26 cellular contexts compared by ENCODE assay signal in the genomic region with DNA sequence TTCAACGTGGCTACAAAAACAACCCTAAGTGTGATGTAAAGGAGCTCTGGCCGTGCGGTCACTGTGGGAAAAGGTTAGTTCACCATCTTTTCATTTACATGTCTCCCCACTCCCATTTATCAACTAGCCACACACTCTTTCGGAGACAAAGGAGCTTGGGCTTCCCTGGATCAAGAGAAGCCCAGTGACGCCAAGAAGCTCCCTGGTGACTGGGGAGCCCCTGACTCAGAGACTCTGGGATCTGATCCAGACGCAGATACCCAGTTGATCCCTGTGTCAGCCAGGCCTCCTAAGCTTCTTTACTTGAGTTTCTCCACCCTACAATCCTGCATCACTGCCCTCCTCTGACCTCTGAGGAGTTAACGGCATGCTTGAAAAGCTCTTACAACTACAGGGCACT. TPM values are rescaled to one million over a fixed set of nuclear protein-coding genes. Genes with fewer than 3 reads are reported as not detected.
DNase-seq lines count a peak whose midpoint lies in the region; ATAC-seq and TF ChIP-seq lines count a peak whose summit lies in the region.
"Had no signal": no experiment of that assay in that cellular context is flagged by ENCODE, and none has a peak within 500 bp of the region (broad histone marks: within the 10 kb centered on the region; RNA-seq: fewer than 3 reads in every experiment).

No MANE protein-coding gene starts in this region.

- H3K4me3 ChIP-seq in astrocyte of the spinal cord (ENCODE audit: low read depth, low read length), result no peak overlapping the region
- H3K4me3 ChIP-seq: gastroesophageal sphincter, GM12878, lower lobe of right lung, skin epidermis had no signal

- peak; percentile 82 for DNase-seq in A172 (ENCODE audit: low spot score)
- DNase-seq in M059J (ENCODE audit: low read depth), result peak; percentile 51
- DNase-seq in astrocyte of the spinal cord (ENCODE audit: low read depth, low spot score), result peak; percentile 84
- peak; percentile 36 for DNase-seq in medulla oblongata (ENCODE audit: extremely low spot score)
- DNase-seq in RWPE1 (ENCODE audit: low spot score), result no peak
- DNase-seq in cerebellar cortex (ENCODE audit: low spot score), result no peak
- no peak for DNase-seq in ACHN
- DNase-seq: activated CD4-positive, alpha-beta T cell treated with anti-CD3 and anti-CD28 coated beads, Interleukin-2, amount 50 U/mL, for 1 hour; activated naive CD4-positive, alpha-beta T cell treated with anti-CD3 and anti-CD28 coated beads, Interleukin-2, amount 50 U/mL, for 16 hours; aorta; COR-L47; DMS79 treated with DMSO at 0.1 percent for 48 hours; H7; Karpas-422; kidney; lower lobe of right lung; NCI-H1048; NCI-H187; SK-N-SH; stimulated activated CD4-positive, alpha-beta T cell treated with anti-CD3 and anti-CD28 coated beads, Interleukin-2, amount 100 ng/mL, for 24 hours; substantia nigra had no signal

- CTCF ChIA-PET in RWPE1 (lab: Yijun Ruan, JAX), result interaction anchor here (0.5 to 1.5 kb wide), 4 partner anchors 17 to 569 kb away, joined by 3 to 8 read pairs (median 4); no protein-coding TSS in a partner anchor

- in situ Hi-C loops in astrocyte of the spinal cord (cut with HindIII; ENCODE audit: low sequenced_read_pairs) (no loop called here), ACHN (cut with HindIII; ENCODE audit: low pct_ligation_motif_present, low pct_unique_long_range_greater_than_20kb, low sequenced_read_pairs) (no loop called here)

- H3K27ac ChIP-seq in RWPE1, result no peak overlapping the region
- H3K27ac ChIP-seq: gastroesophageal sphincter, lower lobe of right lung, skin epidermis had no signal

- no peak for TF ChIP-seq CTCF in astrocyte of the spinal cord (IDR thresholded peaks at IDR 0.05; ENCODE audit: low read depth, low read length)
- TF ChIP-seq CTCF in RWPE1 (conservative IDR thresholded peaks at IDR 0.05; ENCODE audit: low read depth), result no peak

- ATAC-seq in GM21786 (IDR thresholded peaks at IDR 0.05; ENCODE audit: unreplicated experiment), result no peak
- ATAC-seq: gastroesophageal sphincter; GM12878; lower lobe of right lung; stimulated activated effector memory CD8-positive, alpha-beta T cell treated with anti-CD3 and anti-CD28 coated beads, Interleukin-12 subunit alpha, Interleukin-12 subunit beta, amount 100 ng/mL, for 72 hours had no signal

- POLR2A ChIA-PET in RWPE1 (lab: Yijun Ruan, JAX; ENCODE audit: low non-redundant PET), result no interaction called here

RNA-seq across cellular contexts. Expression of a gene that starts 43.9 kb away (rescaled TPM):
- 47.2 and 71.4 TPM in 2 replicates for total RNA-seq in A172 (2014; rRNA removed; shearing (Covaris generic))
- 59.7 and 139 TPM in 2 replicates for total RNA-seq in M059J (2014; rRNA removed; shearing (Covaris generic))

Comparison
In these comparisons a context has a peak if more than half of its experiments do, and no peak if none do; other contexts are left out.
1. DNase-seq: peak in A172 (single experiment), M059J (single experiment), astrocyte of the spinal cord (single experiment) and medulla oblongata (single experiment); none in RWPE1 (single experiment), cerebellar cortex (single experiment) and ACHN (single experiment).